In the genomic region with DNA sequence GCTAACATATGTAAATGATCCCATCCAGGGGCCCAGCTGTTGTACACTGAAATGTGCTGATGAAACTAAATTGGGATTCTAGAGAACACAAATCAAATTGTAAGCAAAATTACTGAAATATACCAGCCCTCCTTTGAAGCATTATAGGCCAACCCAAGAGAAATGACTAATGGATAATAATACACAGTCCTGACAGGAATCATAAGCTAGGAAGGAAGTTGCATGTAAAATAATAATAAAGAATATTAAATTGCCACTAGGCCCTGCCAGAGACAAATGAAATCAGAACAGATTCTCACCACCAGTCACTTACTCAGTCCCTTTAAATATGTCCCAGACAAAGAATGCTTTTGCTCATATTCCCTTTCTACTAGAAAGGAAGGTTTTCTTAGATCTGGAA, we compare ENCODE assay signal across 18 cellular contexts. TPM values are rescaled to one million over a fixed set of nuclear protein-coding genes. Genes with fewer than 3 reads are reported as not detected.
DNase-seq lines count a peak whose midpoint lies in the region; ATAC-seq, FAIRE-seq and TF ChIP-seq lines count a peak whose summit lies in the region.
"Had no signal": no experiment of that assay in that cellular context is flagged by ENCODE, and none has a peak within 500 bp of the region (broad histone marks: within the 10 kb centered on the region; RNA-seq: fewer than 3 reads in every experiment).

No MANE protein-coding gene starts in this region.

- H3K4me1 Mint-ChIP-seq in dendritic cell treated with granulocyte-macrophage colony-stimulating factor and Interleukin-4, amounts not matched to agents 40 ng/mL and 50 ng/mL, for 4 days (ENCODE audit: low read depth): peaks cover 34% of the 10 kb centered on the region

- ATAC-seq in GM21786 (IDR thresholded peaks at IDR 0.05; ENCODE audit: unreplicated experiment): no peak
- ATAC-seq: CD8-positive, alpha-beta T cell; PC-3 had no signal

- peak overlapping the region; percentile 72 for H3K27ac Mint-ChIP-seq in dendritic cell treated with granulocyte-macrophage colony-stimulating factor and Interleukin-4, amounts not matched to agents 40 ng/mL and 50 ng/mL, for 4 days
- H3K27ac Mint-ChIP-seq: CD8-positive, alpha-beta T cell had no signal

- peaks cover 5% of the 10 kb centered on the region for H3K9me3 Mint-ChIP-seq in dendritic cell treated with granulocyte-macrophage colony-stimulating factor and Interleukin-4, amounts not matched to agents 40 ng/mL and 50 ng/mL, for 4 days
- H3K9me3 Mint-ChIP-seq: CD8-positive, alpha-beta T cell had no signal

- TF ChIP-seq CTCF in GM10248 (IDR thresholded peaks at IDR 0.05; ENCODE audit: control extremely low read depth, extremely low read depth, low read depth, missing control alignments): no peak

- intact Hi-C loops in dendritic cell treated with granulocyte-macrophage colony-stimulating factor and Interleukin-4, amounts not matched to agents 40 ng/mL and 50 ng/mL, for 4 days (cut with micrococcal nuclease): no loop called here

- no peaks in the 10 kb centered on the region for H3K27me3 Mint-ChIP-seq in dendritic cell treated with granulocyte-macrophage colony-stimulating factor and Interleukin-4, amounts not matched to agents 40 ng/mL and 50 ng/mL, for 4 days

- CTCF ChIA-PET in GM10248 (lab: Yijun Ruan, JAX): interaction anchor here (1.0 to 1.2 kb wide), 2 partner anchors 10 to 11 kb away, joined by 3 read pairs; no protein-coding TSS in a partner anchor

- no peak overlapping the region for H3K4me3 Mint-ChIP-seq in dendritic cell treated with granulocyte-macrophage colony-stimulating factor and Interleukin-4, amounts not matched to agents 40 ng/mL and 50 ng/mL, for 4 days
- H3K4me3 Mint-ChIP-seq: CD8-positive, alpha-beta T cell had no signal

- no peaks in the 10 kb centered on the region for H3K36me3 Mint-ChIP-seq in dendritic cell treated with granulocyte-macrophage colony-stimulating factor and Interleukin-4, amounts not matched to agents 40 ng/mL and 50 ng/mL, for 4 days (ENCODE audit: low read depth)
- H3K36me3 Mint-ChIP-seq: CD8-positive, alpha-beta T cell had no signal

- POLR2A ChIA-PET in GM10248 (lab: Yijun Ruan, JAX): no interaction called here

- FAIRE-seq in urothelium cell line (lab: Jason Lieb, UNC): no peak

- DNase-seq in DMS 273 treated with DMSO at 0.1 percent for 48 hours (lab: John Stamatoyannopoulos, UW): peak; percentile 15
- DNase-seq in NCI-H2171 (lab: John Stamatoyannopoulos, UW): peak; percentile 71
- peak; percentile 49 for DNase-seq in myocyte (ENCODE audit: low read depth)
- DNase-seq in urothelium cell line (ENCODE audit: low spot score): no peak
- no peak for DNase-seq in GM10248 (ENCODE audit: extremely low spot score)
- DNase-seq: Calu3; CD8-positive, alpha-beta T cell; DMS79 treated with DMSO at 0.1 percent for 48 hours; KG1; MV-4-11; NCI-H1417; NCI-H1930; NCI-H446 treated with DMSO at 0.1 percent for 48 hours; NCI-H82; PC-3; SIG-M5 had no signal

RNA-seq across cellular contexts. Expression of a gene that starts 17.8 kb away (rescaled TPM):
- 52.0 and 98.6 TPM in 2 replicates for total RNA-seq in myocyte
- 31.9 TPM for polyA plus RNA-seq in myocyte (2012)

Comparison
In these comparisons a context has a peak if more than half of its experiments do, and no peak if none do; other contexts are left out.
1. DNase-seq: peak in DMS 273 treated with DMSO at 0.1 percent for 48 hours (single experiment), NCI-H2171 (single experiment) and myocyte (single experiment); none in urothelium cell line (single experiment) and GM10248 (single experiment).